In genomic region chr16:16090238-16090637, GRCh38 we compare ENCODE assay signal across 23 cellular contexts.
DNase-seq lines count a peak whose midpoint lies in the region; ATAC-seq and TF ChIP-seq lines count a peak whose summit lies in the region.
"Had no signal": no experiment of that assay in that cellular context is flagged by ENCODE, and none has a peak within 500 bp of the region (broad histone marks: within the 10 kb centered on the region; RNA-seq: fewer than 3 reads in every experiment).

No MANE protein-coding gene starts in this region.

- H3K36me3 Mint-ChIP-seq in IgD-negative memory B cell = peaks cover 13% of the 10 kb centered on the region
- peaks cover 100% of the 10 kb centered on the region for H3K36me3 Mint-ChIP-seq in stimulated activated effector memory CD8-positive, alpha-beta T cell treated with anti-CD3 and anti-CD28 coated beads, Interleukin-12 subunit alpha, Interleukin-12 subunit beta, amount 100 ng/mL, for 72 hours

- H3K4me1 Mint-ChIP-seq in IgD-negative memory B cell = no peaks in the 10 kb centered on the region
- H3K4me1 Mint-ChIP-seq in stimulated activated effector memory CD8-positive, alpha-beta T cell treated with anti-CD3 and anti-CD28 coated beads, Interleukin-12 subunit alpha, Interleukin-12 subunit beta, amount 100 ng/mL, for 72 hours = peaks cover 23% of the 10 kb centered on the region
- H3K4me1 Mint-ChIP-seq: B cell had no signal

- no peak for ATAC-seq in stimulated activated effector memory CD8-positive, alpha-beta T cell treated with anti-CD3 and anti-CD28 coated beads, Interleukin-12 subunit alpha, Interleukin-12 subunit beta, amount 100 ng/mL, for 72 hours
- ATAC-seq: CD8-positive, alpha-beta T cell; PC-3 had no signal

- 93% methylated on average over 19 of the region's 19 CpGs for WGBS in esophagus muscularis mucosa

- H3K4me3 ChIP-seq in BLaER1 treated with 17β-estradiol and CSF1 and Interleukin-3, amounts not matched to agents 10 nM and 100 nM = no peak overlapping the region
- H3K4me3 ChIP-seq in esophagus muscularis mucosa = no peak overlapping the region
- H3K4me3 ChIP-seq: A549, GM23338, HAP-1, SK-N-MC had no signal

- TF ChIP-seq POLR2A in esophagus muscularis mucosa (IDR thresholded peaks at IDR 0.05; ENCODE audit: low read depth) = no peak

- H3K4me2 ChIP-seq in BLaER1 treated with 17β-estradiol and CSF1 and Interleukin-3, amounts not matched to agents 10 nM and 100 nM = peak overlapping the region in 8 of 11 experiments; percentile 54 to 79 (median 72); a peak in 10 of 22 replicates
- H3K4me2 ChIP-seq: A549, GM23338 had no signal

- peaks cover 25 to 86% (median 65%) of the 10 kb centered on the region in 10 experiments for H3K4me1 ChIP-seq in BLaER1 treated with 17β-estradiol and CSF1 and Interleukin-3, amounts not matched to agents 10 nM and 100 nM
- H3K4me1 ChIP-seq in esophagus muscularis mucosa = peaks cover 14 to 97% (median 92%) of the 10 kb centered on the region in 4 donors
- H3K4me1 ChIP-seq: HAP-1 had no signal

- no peak overlapping the region for H3K4me3 Mint-ChIP-seq in IgD-negative memory B cell
- H3K4me3 Mint-ChIP-seq in stimulated activated effector memory CD8-positive, alpha-beta T cell treated with anti-CD3 and anti-CD28 coated beads, Interleukin-12 subunit alpha, Interleukin-12 subunit beta, amount 100 ng/mL, for 72 hours = no peak overlapping the region
- H3K4me3 Mint-ChIP-seq: B cell; CD8-positive, alpha-beta T cell; GM23338 had no signal

- peak overlapping the region in 6 of 11 experiments; percentile 28 to 83 (median 62); a peak in 8 of 22 replicates for H3K27ac ChIP-seq in BLaER1 treated with 17β-estradiol and CSF1 and Interleukin-3, amounts not matched to agents 10 nM and 100 nM
- peak overlapping the region; percentile 87 to 90 (median 88) for H3K27ac ChIP-seq in esophagus muscularis mucosa (replicated peaks in 1 of 4)
- H3K27ac ChIP-seq: A549, HL-60, SK-N-MC had no signal

- H3K27ac Mint-ChIP-seq in IgD-negative memory B cell = peak overlapping the region in 2 of 3 donors; percentile 25 to 50
- peak overlapping the region; percentile 45 for H3K27ac Mint-ChIP-seq in stimulated activated effector memory CD8-positive, alpha-beta T cell treated with anti-CD3 and anti-CD28 coated beads, Interleukin-12 subunit alpha, Interleukin-12 subunit beta, amount 100 ng/mL, for 72 hours
- H3K27ac Mint-ChIP-seq: B cell; CD8-positive, alpha-beta T cell; GM23338 had no signal

- no peaks in the 10 kb centered on the region for H3K27me3 ChIP-seq in BLaER1 treated with 17β-estradiol and CSF1 and Interleukin-3, amounts not matched to agents 10 nM and 100 nM
- no peaks in the 10 kb centered on the region for H3K27me3 ChIP-seq in esophagus muscularis mucosa

- H3K9me3 ChIP-seq in BLaER1 treated with 17β-estradiol and CSF1 and Interleukin-3, amounts not matched to agents 10 nM and 100 nM (replicated peaks in 1 of 11) = no peaks in the 10 kb centered on the region
- no peaks in the 10 kb centered on the region for H3K9me3 ChIP-seq in esophagus muscularis mucosa
- H3K9me3 ChIP-seq: A549, HAP-1 had no signal

- H4K20me1 ChIP-seq in BLaER1 treated with 17β-estradiol and CSF1 and Interleukin-3, amounts not matched to agents 10 nM and 100 nM = peaks cover 0 to 15% (median 0%) of the 10 kb centered on the region in 11 experiments; a peak in 3 of 22 replicates

- DNase-seq in esophagus muscularis mucosa (ENCODE audit: extremely low spot score) (no peak), NCI-H524 (lab: John Stamatoyannopoulos, UW) (no peak), HPDE6-E6E7 (ENCODE audit: extremely low spot score) (no peak), KG1 (lab: John Stamatoyannopoulos, UW) (no peak)
- no peak for DNase-seq in stimulated activated effector memory CD8-positive, alpha-beta T cell treated with anti-CD3 and anti-CD28 coated beads, Interleukin-12 subunit alpha, Interleukin-12 subunit beta, amount 100 ng/mL, for 72 hours (ENCODE audit: low spot score in 2 of 2)
- DNase-seq: CD8-positive, alpha-beta T cell; DND-41; Kasumi-1; NCI-H1694; NCI-H2081; NCI-H2171; NCI-H526; PC-3; RPMI8226; SHP77 treated with DMSO at 0.1 percent for 48 hours had no signal

- H3K36me3 ChIP-seq in BLaER1 treated with 17β-estradiol and CSF1 and Interleukin-3, amounts not matched to agents 10 nM and 100 nM = peaks cover 82 to 99% (median 92%) of the 10 kb centered on the region in 11 experiments
- H3K36me3 ChIP-seq in esophagus muscularis mucosa = peaks cover 25 to 67% (median 64%) of the 10 kb centered on the region in 4 donors

- intact Hi-C loops in esophagus muscularis mucosa (cut with DNase I) = no loop called here

- peak overlapping the region in 1 of 11 experiments; percentile 10; a peak in 3 of 22 replicates for H3K9ac ChIP-seq in BLaER1 treated with 17β-estradiol and CSF1 and Interleukin-3, amounts not matched to agents 10 nM and 100 nM

- TF ChIP-seq CTCF in esophagus muscularis mucosa (IDR thresholded peaks at IDR 0.05) = no peak

- no peaks in the 10 kb centered on the region for H3K9me3 Mint-ChIP-seq in IgD-negative memory B cell
- no peaks in the 10 kb centered on the region for H3K9me3 Mint-ChIP-seq in stimulated activated effector memory CD8-positive, alpha-beta T cell treated with anti-CD3 and anti-CD28 coated beads, Interleukin-12 subunit alpha, Interleukin-12 subunit beta, amount 100 ng/mL, for 72 hours
- H3K9me3 Mint-ChIP-seq: CD8-positive, alpha-beta T cell; GM23338 had no signal

- no peaks in the 10 kb centered on the region for H3K27me3 Mint-ChIP-seq in IgD-negative memory B cell
- H3K27me3 Mint-ChIP-seq: B cell had no signal

- no peak for TF ChIP-seq EP300 in esophagus muscularis mucosa (IDR thresholded peaks at IDR 0.05)
